8 cellular contexts compared by ENCODE assay signal in genomic region chr16:1826691-1827573, GRCh38. TPM values are rescaled to one million over a fixed set of nuclear protein-coding genes. Genes with fewer than 3 reads are reported as not detected.
A peak's percentile ranks its signal among the peaks of the same experiment; 100 is the strongest.
DNase-seq lines count a peak whose midpoint lies in the region; ATAC-seq and TF ChIP-seq lines count a peak whose summit lies in the region.

Gene FAHD1, plus strand, starts transcription at chr16:1827206. Its CDS starts 33 bp downstream, at chr16:1827239.
Gene HAGH, minus strand, starts transcription at chr16:1826825. Its CDS starts 38 bp downstream, at chr16:1826787.

- peak within 1 kb of the TSS; percentile 90 for H3K4me3 Mint-ChIP-seq in activated naive CD4-positive, alpha-beta T cell treated with anti-CD3 and anti-CD28 coated beads, Interleukin-2, amount 10 ng/mL, durations not matched to agents 7 days and 5 days

- H3K36me3 Mint-ChIP-seq in activated naive CD4-positive, alpha-beta T cell treated with anti-CD3 and anti-CD28 coated beads, Interleukin-2, amount 10 ng/mL, durations not matched to agents 7 days and 5 days, result peaks cover 4% of the 10 kb centered on the region

- H3K4me3 ChIP-seq in GM08714 (ENCODE audit: low read length) (peak within 1 kb of the TSS; percentile 95), SK-N-MC (peak within 1 kb of the TSS; percentile 95), gastroesophageal sphincter (peak within 1 kb of the TSS; percentile 57 to 79)

- H3K9me3 ChIP-seq in SK-N-MC (ENCODE audit: low read depth, low read length) (no peaks in the 10 kb centered on the region), gastroesophageal sphincter (no peaks in the 10 kb centered on the region)

- H3K4me1 Mint-ChIP-seq in activated naive CD4-positive, alpha-beta T cell treated with anti-CD3 and anti-CD28 coated beads, Interleukin-2, amount 10 ng/mL, durations not matched to agents 7 days and 5 days, result peaks cover 42% of the 10 kb centered on the region

- peak; percentile 31 to 43 for TF ChIP-seq POLR2A in gastroesophageal sphincter (IDR thresholded peaks at IDR 0.05)

- H3K27me3 ChIP-seq in gastroesophageal sphincter, result no peaks in the 10 kb centered on the region

- H3K27ac Mint-ChIP-seq in activated naive CD4-positive, alpha-beta T cell treated with anti-CD3 and anti-CD28 coated beads, Interleukin-2, amount 10 ng/mL, durations not matched to agents 7 days and 5 days, result peak within 1 kb of the TSS; percentile 94

- no peak for TF ChIP-seq EP300 in gastroesophageal sphincter (IDR thresholded peaks at IDR 0.05)

- ATAC-seq in HG02588 (IDR thresholded peaks at IDR 0.05; ENCODE audit: unreplicated experiment), result peak; percentile 85
- peak; percentile 96 for ATAC-seq in gastroesophageal sphincter

- CTCF ChIA-PET in activated naive CD4-positive, alpha-beta T cell treated with anti-CD3 and anti-CD28 coated beads, Interleukin-2, amount 10 ng/mL, durations not matched to agents 7 days and 5 days (lab: Charles Lee), result interaction anchor here (1.0 kb wide), 1 partner anchor 13 kb away, joined by 3 read pairs; no protein-coding TSS in a partner anchor

- WGBS in gastroesophageal sphincter (ENCODE audit: low coverage in 1 of 2), 2 donors, result no CpG with 5 or more reads among the region's 104 CpGs

- H3K9me3 Mint-ChIP-seq in activated naive CD4-positive, alpha-beta T cell treated with anti-CD3 and anti-CD28 coated beads, Interleukin-2, amount 10 ng/mL, durations not matched to agents 7 days and 5 days, result no peaks in the 10 kb centered on the region

- H3K36me3 ChIP-seq in SK-N-MC (ENCODE audit: insufficient read depth, low read length) (no peaks in the 10 kb centered on the region), gastroesophageal sphincter (peaks cover 0 to 28% of the 10 kb centered on the region in 2 donors)

- peak; percentile 19 for DNase-seq in NCI-H1048 (lab: John Stamatoyannopoulos, UW)
- peak; percentile 35 for DNase-seq in SK-N-MC (ENCODE audit: low read depth, low spot score)
- peak; percentile 91 for DNase-seq in activated naive CD4-positive, alpha-beta T cell treated with anti-CD3 and anti-CD28 coated beads, Interleukin-2, amount 10 ng/mL, durations not matched to agents 7 days and 5 days
- peak in 55 of 56 donors; percentile 41 to 99 (median 92) for DNase-seq in nucleus accumbens (lab: John Stamatoyannopoulos, UW)
- peak; percentile 97 for DNase-seq in superior temporal gyrus (ENCODE audit: extremely low spot score)

- no peak within 1 kb of the TSS for H3K27ac ChIP-seq in SK-N-MC
- peak within 1 kb of the TSS; percentile 43 to 96 (median 92) for H3K27ac ChIP-seq in gastroesophageal sphincter

- peaks cover 0 to 76% (median 23%) of the 10 kb centered on the region in 3 donors for H3K4me1 ChIP-seq in gastroesophageal sphincter

- H3K9ac ChIP-seq in SK-N-MC (ENCODE audit: insufficient read length), result peak within 1 kb of the TSS; percentile 73

- TF ChIP-seq CTCF in gastroesophageal sphincter (IDR thresholded peaks at IDR 0.05), result peak in 1 of 4 experiments; percentile 10

- peaks cover 5% of the 10 kb centered on the region for H3K27me3 Mint-ChIP-seq in activated naive CD4-positive, alpha-beta T cell treated with anti-CD3 and anti-CD28 coated beads, Interleukin-2, amount 10 ng/mL, durations not matched to agents 7 days and 5 days

RNA-seq across cellular contexts. Expression of gene FAHD1, which starts in this region (rescaled TPM):
- total RNA-seq in gastroesophageal sphincter, result 10 to 100 TPM; 22.9 to 44.0 (median 30.2) TPM

RNA-seq across cellular contexts. Expression of gene HAGH, which starts in this region (rescaled TPM):
- 100 to 1,000 TPM; 124 to 245 (median 175) TPM for total RNA-seq in gastroesophageal sphincter

Comparison
In these comparisons a context has a peak if more than half of its experiments do, and no peak if none do; other contexts are left out.
1. DNase-seq: peak in every context shown above with its lines; median percentile 97 in superior temporal gyrus; 92 in nucleus accumbens; 91 in activated naive CD4-positive, alpha-beta T cell treated with anti-CD3 and anti-CD28 coated beads, Interleukin-2, amount 10 ng/mL, durations not matched to agents 7 days and 5 days; 35 in SK-N-MC; 19 in NCI-H1048.